Comparison of ENCODE assay signal across 8 cellular contexts in genomic region chr13:51125495-51126226, GRCh38. TPM values are rescaled to one million over a fixed set of nuclear protein-coding genes. Genes with fewer than 3 reads are reported as not detected.
A peak's percentile ranks its signal among the peaks of the same experiment; 100 is the strongest.
DNase-seq lines count a peak whose midpoint lies in the region; TF ChIP-seq lines count a peak whose summit lies in the region.

No MANE protein-coding gene starts in this region.

- H3K9me2 ChIP-seq in GM23248 (ENCODE audit: insufficient read depth) (no peaks in the 10 kb centered on the region), PC-9 (ENCODE audit: insufficient read depth) (no peaks in the 10 kb centered on the region)

- H3K9me3 ChIP-seq in GM23248 (ENCODE audit: low read depth) (no peaks in the 10 kb centered on the region), PC-9 (ENCODE audit: insufficient read depth, low read depth) (peaks cover 6% of the 10 kb centered on the region; the same call in 1 of the 2 replicates)

- H3K27ac ChIP-seq in GM23248 = no peak overlapping the region
- no peak overlapping the region for H3K27ac ChIP-seq in PC-9

- DNase-seq in GM10248 (ENCODE audit: extremely low spot score) (peak; percentile 54), GM23248 (peak; percentile 84), PC-9 (peak in 1 of 2 experiments; percentile 41), amniotic stem cell (lab: John Stamatoyannopoulos, UW) (peak; percentile 21), hypothalamus (lab: John Stamatoyannopoulos, UW) (peak in 30 of 51 donors; percentile 1 to 59 (median 22)), NK-92 (lab: John Stamatoyannopoulos, UW; ENCODE audit: unreplicated experiment) (no peak)
- DNase-seq in stimulated activated CD4-positive, alpha-beta T cell treated with anti-CD3 and anti-CD28 coated beads, Interleukin-12 subunit alpha, Interleukin-12 subunit beta, amount 100 ng/mL, for 24 hours (ENCODE audit: low read depth in 2 of 2) = peak; percentile 14 to 34

- H2AFZ ChIP-seq in GM23248 (no peak overlapping the region), PC-9 (no peak overlapping the region)

- H3K9ac ChIP-seq in GM23248 = no peak overlapping the region

- BruUV-seq in PC-9 (replicated peaks; lab: Mats Ljungman, UMichigan) = no TSS peak

- CTCF ChIA-PET in GM10248 (lab: Yijun Ruan, JAX) (interaction anchor here (0.6 to 10.8 kb wide), 55 partner anchors 10 to 1149 kb away, joined by 3 to 187 read pairs (median 5); partner anchors contain the start of gene C13orf42), PC-9 (lab: Charles Lee) (interaction anchor here (0.6 to 2.1 kb wide), 6 partner anchors 17 to 1227 kb away, joined by 3 to 21 read pairs (median 6); no protein-coding TSS in a partner anchor)

- in situ Hi-C loops in GM23248 (cut with MboI) = no loop called here

- H3K36me3 ChIP-seq in GM23248 (ENCODE audit: low read depth) = no peaks in the 10 kb centered on the region
- no peaks in the 10 kb centered on the region for H3K36me3 ChIP-seq in PC-9 (ENCODE audit: low read depth)

- intact Hi-C loops in PC-9 (cut with micrococcal nuclease; ENCODE audit: unreplicated experiment) = loop anchor here (1.0 to 5.0 kb wide), 3 partner anchors 161 to 1003 kb away; partner anchors contain the start of genes DHRS12 and NEK5

- H3K4me2 ChIP-seq in GM23248 (ENCODE audit: unreplicated experiment) (no peak overlapping the region), PC-9 (no peak overlapping the region)

- H3K79me2 ChIP-seq in GM23248 (ENCODE audit: insufficient read depth) (no peaks in the 10 kb centered on the region), PC-9 (ENCODE audit: low read depth) (no peaks in the 10 kb centered on the region)

- POLR2A ChIA-PET in GM10248 (lab: Yijun Ruan, JAX) = no interaction called here
- POLR2A ChIA-PET in PC-9 (lab: Charles Lee; ENCODE audit: unreplicated experiment) = interaction anchor here (0.5 to 0.6 kb wide), 2 partner anchors 327 to 707 kb away, joined by 3 to 20 read pairs; partner anchors contain the start of gene INTS6

- H3K27me3 ChIP-seq in GM23248 (replicated peaks; ENCODE audit: insufficient read depth) = peaks cover 37% of the 10 kb centered on the region
- H3K27me3 ChIP-seq in PC-9 (ENCODE audit: insufficient read depth, low read depth) = peaks cover 19% of the 10 kb centered on the region; the same call in 1 of the 2 replicates

- H4K20me1 ChIP-seq in GM23248 (ENCODE audit: insufficient read depth) (no peaks in the 10 kb centered on the region), PC-9 (ENCODE audit: insufficient read depth) (no peaks in the 10 kb centered on the region)

- WGBS in GM23248 (ENCODE audit: low coverage in 1 of 2, low lambda C conversion rate in 2 of 2, missing lambda C conversion rate in 2 of 2), 2 experiments = 18 to 19% methylated on average over 7 of the region's 7 CpGs

- H3K4me1 ChIP-seq in GM23248 (ENCODE audit: insufficient read depth) (no peaks in the 10 kb centered on the region), PC-9 (replicated peaks; ENCODE audit: insufficient read depth) (no peaks in the 10 kb centered on the region)

- H3K4me3 ChIP-seq in GM23248 (no peak overlapping the region), PC-9 (no peak overlapping the region)

- no peaks in the 10 kb centered on the region for H3F3A ChIP-seq in GM23248 (ENCODE audit: insufficient read depth)
- H3F3A ChIP-seq in PC-9 (ENCODE audit: insufficient read depth, low read depth) = no peaks in the 10 kb centered on the region

- peak; percentile 78 for TF ChIP-seq CTCF in GM10248 (IDR thresholded peaks at IDR 0.05; ENCODE audit: control extremely low read depth, extremely low read depth, low read depth, missing control alignments)
- TF ChIP-seq CTCF in LNCAP (IDR thresholded peaks at IDR 0.05) = peak; percentile 72
- TF ChIP-seq CTCF in PC-9 (conservative IDR thresholded peaks at IDR 0.05) = peak; percentile 78

RNA-seq across cellular contexts. Expression of gene C13orf42, which starts 14.6 kb away (rescaled TPM):
- total RNA-seq in GM23248 (2014; rRNA removed; shearing (Covaris generic)) = not detected in 2 replicates
- polyA plus RNA-seq in GM23248 (2016; fragmentation: Nextera tagmentation; extraction: Ambion mirVana) = not detected in 2 replicates
- not detected in 2 replicates for total RNA-seq in PC-9 (2021)
